Comparison of ENCODE assay signal across 13 cellular contexts in the genomic region with DNA sequence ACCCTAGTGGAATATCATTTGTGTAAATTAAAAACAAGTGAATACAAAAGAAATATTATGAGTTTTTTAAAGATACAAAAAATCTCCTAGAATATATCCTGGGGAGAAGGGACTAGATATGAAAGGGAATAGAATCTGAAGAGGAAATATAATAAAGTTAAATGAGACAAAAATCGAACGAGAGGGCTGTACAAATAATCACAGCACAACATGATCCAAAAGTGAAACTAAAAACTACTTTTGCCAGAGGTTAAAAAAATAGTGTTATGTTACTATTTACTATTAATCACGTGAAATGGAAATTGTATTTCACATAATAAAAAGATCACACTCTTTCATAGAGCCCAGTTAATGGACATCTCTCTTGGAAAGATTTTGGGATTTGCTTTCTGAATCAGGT. TPM values are rescaled to one million over a fixed set of nuclear protein-coding genes. Genes with fewer than 3 reads are reported as not detected.
DNase-seq lines count a peak whose midpoint lies in the region; ATAC-seq, FAIRE-seq and TF ChIP-seq lines count a peak whose summit lies in the region.
"Had no signal": no experiment of that assay in that cellular context is flagged by ENCODE, and none has a peak within 500 bp of the region (broad histone marks: within the 10 kb centered on the region; RNA-seq: fewer than 3 reads in every experiment).

No MANE protein-coding gene starts in this region.

- no peak for TF ChIP-seq POLR2A in prostate gland (IDR thresholded peaks at IDR 0.05)

- H3K4me3 Mint-ChIP-seq in activated naive CD8-positive, alpha-beta T cell treated with anti-CD3 and anti-CD28 coated beads, Interleukin-2, amount 10 ng/mL, durations not matched to agents 7 days and 5 days: peak overlapping the region; percentile 33

- peak overlapping the region in 10 of 11 experiments; percentile 19 to 65 (median 38); a peak in 14 of 22 replicates for H3K4me2 ChIP-seq in BLaER1 treated with 17β-estradiol and CSF1 and Interleukin-3, amounts not matched to agents 10 nM and 100 nM

- H3K9me3 ChIP-seq in BLaER1 treated with 17β-estradiol and CSF1 and Interleukin-3, amounts not matched to agents 10 nM and 100 nM (replicated peaks in 1 of 11): peaks cover 0 to 29% (median 19%) of the 10 kb centered on the region in 11 experiments; a peak in 17 of 22 replicates
- H3K9me3 ChIP-seq in muscle layer of duodenum (ENCODE audit: control insufficient read depth in 1 of 2, low read length in 2 of 2) (peaks cover 0 to 24% of the 10 kb centered on the region in 2 donors), prostate gland (no peaks in the 10 kb centered on the region)

- H4K20me1 ChIP-seq in BLaER1 treated with 17β-estradiol and CSF1 and Interleukin-3, amounts not matched to agents 10 nM and 100 nM: no peaks in the 10 kb centered on the region

- peaks cover 1% of the 10 kb centered on the region for H3K36me3 Mint-ChIP-seq in activated naive CD8-positive, alpha-beta T cell treated with anti-CD3 and anti-CD28 coated beads, Interleukin-2, amount 10 ng/mL, durations not matched to agents 7 days and 5 days

- H3K27me3 Mint-ChIP-seq in activated naive CD8-positive, alpha-beta T cell treated with anti-CD3 and anti-CD28 coated beads, Interleukin-2, amount 10 ng/mL, durations not matched to agents 7 days and 5 days: no peaks in the 10 kb centered on the region

- 0 out of 20 replicates have a peak overlapping the region, but pooled peaks of 1 of the 10 experiments have one; percentile 2 for H3K4me3 ChIP-seq in BLaER1 treated with 17β-estradiol and CSF1 and Interleukin-3, amounts not matched to agents 10 nM and 100 nM
- peak overlapping the region; percentile 8 to 44 for H3K4me3 ChIP-seq in muscle layer of duodenum (ENCODE audit: low read depth in 1 of 2, low read length in 2 of 2)
- H3K4me3 ChIP-seq in prostate gland: no peak overlapping the region

- H3K4me1 Mint-ChIP-seq in activated naive CD8-positive, alpha-beta T cell treated with anti-CD3 and anti-CD28 coated beads, Interleukin-2, amount 10 ng/mL, durations not matched to agents 7 days and 5 days: peaks cover 22% of the 10 kb centered on the region

- TF ChIP-seq CTCF in prostate gland (IDR thresholded peaks at IDR 0.05): no peak

- intact Hi-C loops in prostate gland (cut with DNase I): no loop called here

- no peaks in the 10 kb centered on the region for H3K36me3 ChIP-seq in BLaER1 treated with 17β-estradiol and CSF1 and Interleukin-3, amounts not matched to agents 10 nM and 100 nM
- H3K36me3 ChIP-seq in muscle layer of duodenum (ENCODE audit: control insufficient read depth in 1 of 2, insufficient read depth in 2 of 2, low read length in 2 of 2): no peaks in the 10 kb centered on the region
- no peaks in the 10 kb centered on the region for H3K36me3 ChIP-seq in prostate gland

- peaks cover 3% of the 10 kb centered on the region for H3K9me3 Mint-ChIP-seq in activated naive CD8-positive, alpha-beta T cell treated with anti-CD3 and anti-CD28 coated beads, Interleukin-2, amount 10 ng/mL, durations not matched to agents 7 days and 5 days

- no peak for ATAC-seq in activated naive CD8-positive, alpha-beta T cell treated with anti-CD3 and anti-CD28 coated beads, Interleukin-2, amount 10 ng/mL, durations not matched to agents 7 days and 5 days (ENCODE audit: low read depth)
- no peak for ATAC-seq in HG03432 (IDR thresholded peaks at IDR 0.05; ENCODE audit: unreplicated experiment)
- ATAC-seq in GM21717 (IDR thresholded peaks at IDR 0.05; ENCODE audit: unreplicated experiment): no peak

- FAIRE-seq in GM19239 (lab: Jason Lieb, UNC): peak; percentile 79

- H3K27ac Mint-ChIP-seq in activated naive CD8-positive, alpha-beta T cell treated with anti-CD3 and anti-CD28 coated beads, Interleukin-2, amount 10 ng/mL, durations not matched to agents 7 days and 5 days: no peak overlapping the region

- H3K27ac ChIP-seq in BLaER1 treated with 17β-estradiol and CSF1 and Interleukin-3, amounts not matched to agents 10 nM and 100 nM: 0 out of 22 replicates have a peak overlapping the region, but pooled peaks of 2 of the 11 experiments have one; percentile 12 to 34
- H3K27ac ChIP-seq in muscle layer of duodenum (ENCODE audit: low read length) (no peak overlapping the region), prostate gland (no peak overlapping the region)

- whole genome bisulfite sequencing in prostate gland: 49% methylated on average over 3 of the region's 3 CpGs

- H3K9ac ChIP-seq in BLaER1 treated with 17β-estradiol and CSF1 and Interleukin-3, amounts not matched to agents 10 nM and 100 nM: peak overlapping the region in 1 of 11 experiments; percentile 17; a peak in 1 of 22 replicates

- H3K4me1 ChIP-seq in BLaER1 treated with 17β-estradiol and CSF1 and Interleukin-3, amounts not matched to agents 10 nM and 100 nM: peaks cover 6 to 21% (median 17%) of the 10 kb centered on the region in 10 experiments; a peak in 17 of 20 replicates
- peaks cover 0 to 6% of the 10 kb centered on the region in 2 donors for H3K4me1 ChIP-seq in muscle layer of duodenum (ENCODE audit: control insufficient read depth in 1 of 2, insufficient read depth in 2 of 2, low read length in 2 of 2)
- no peaks in the 10 kb centered on the region for H3K4me1 ChIP-seq in prostate gland (replicated peaks)

- POLR2A ChIA-PET in activated naive CD8-positive, alpha-beta T cell treated with anti-CD3 and anti-CD28 coated beads, Interleukin-2, amount 10 ng/mL, durations not matched to agents 7 days and 5 days (lab: Charles Lee): interaction anchor here (0.9 to 2.7 kb wide), 2 partner anchors 29 to 119 kb away, joined by 3 to 25 read pairs; partner anchors contain the start of genes C3orf38, CGGBP1 and ZNF654

- DNase-seq in GM19239 (ENCODE audit: insufficient read length, low spot score) (no peak), GM19240 (ENCODE audit: insufficient read length, low spot score) (no peak), prostate gland (ENCODE audit: low spot score) (no peak)
- no peak for DNase-seq in activated naive CD8-positive, alpha-beta T cell treated with anti-CD3 and anti-CD28 coated beads, Interleukin-2, amount 10 ng/mL, durations not matched to agents 7 days and 5 days
- DNase-seq: activated gamma-delta T cell treated with Interleukin-2 at 50 U/mL for 16 hours, Calu3, cerebellar nuclear complex, foreskin fibroblast, NCI-H2171 had no signal

- H3K27me3 ChIP-seq in BLaER1 treated with 17β-estradiol and CSF1 and Interleukin-3, amounts not matched to agents 10 nM and 100 nM: no peaks in the 10 kb centered on the region
- H3K27me3 ChIP-seq in muscle layer of duodenum (ENCODE audit: low read depth, low read length) (no peaks in the 10 kb centered on the region), prostate gland (replicated peaks; ENCODE audit: insufficient read depth) (no peaks in the 10 kb centered on the region)

RNA-seq across cellular contexts. Expression of gene CGGBP1, which starts 28.6 kb away (rescaled TPM):
- 100 to 1,000 TPM; 106 to 111 TPM for total RNA-seq in activated naive CD8-positive, alpha-beta T cell treated with anti-CD3 and anti-CD28 coated beads, Interleukin-2, amount 10 ng/mL, durations not matched to agents 7 days and 5 days
- 10 to 100 TPM; 48.9 to 57.6 TPM for total RNA-seq in prostate gland

RNA-seq across cellular contexts. Expression of gene ZNF654, which starts 28.9 kb away (rescaled TPM):
- 10 to 100 TPM; 23.4 to 27.5 TPM for total RNA-seq in activated naive CD8-positive, alpha-beta T cell treated with anti-CD3 and anti-CD28 coated beads, Interleukin-2, amount 10 ng/mL, durations not matched to agents 7 days and 5 days
- total RNA-seq in prostate gland: 10 to 100 TPM; 12.5 to 18.1 TPM

Comparison
In these comparisons a context has a peak if more than half of its experiments do, and no peak if none do; other contexts are left out.
1. H3K4me3 ChIP-seq: peak in muscle layer of duodenum (2 of 2); none in prostate gland (0 of 2).